ENCODE assay signal across 8 cellular contexts in genomic region chr13:23609414-23610186, GRCh38. TPM values are rescaled to one million over a fixed set of nuclear protein-coding genes. Genes with fewer than 3 reads are reported as not detected.
DNase-seq lines count a peak whose midpoint lies in the region; ATAC-seq, FAIRE-seq and TF ChIP-seq lines count a peak whose summit lies in the region.

No MANE protein-coding gene starts in this region.

- FAIRE-seq in H1 (lab: Jason Lieb, UNC), result peak; percentile 63

- H3K4me3 ChIP-seq in H1 (ENCODE audit: extremely low read depth in 1 of 4, insufficient read depth in 2 of 4, low read depth in 3 of 4, low read length in 4 of 4) (no peak overlapping the region), neural progenitor cell (no peak overlapping the region)

- H3K9ac ChIP-seq in H1 (replicated peaks in 1 of 4; ENCODE audit: extremely low read depth in 1 of 4, low read depth in 3 of 4, low read length in 3 of 4) (no peak overlapping the region), neural progenitor cell (no peak overlapping the region)

- H2BK20ac ChIP-seq in H1 (ENCODE audit: low read length), result no peak overlapping the region

- H3K4me1 ChIP-seq in H1 (replicated peaks in 1 of 4; ENCODE audit: control insufficient read depth in 3 of 4, insufficient read depth in 4 of 4, low read length in 3 of 4) (peaks cover 0 to 5% (median 2%) of the 10 kb centered on the region in 4 experiments; a peak in 3 of 7 replicates), neural progenitor cell (peaks cover 36% of the 10 kb centered on the region)

- TF ChIP-seq POLR2A in H1 (IDR thresholded peaks at IDR 0.05; ENCODE audit: control extremely low read depth in 1 of 2, low read depth in 2 of 2, low read length in 2 of 2), result no peak

- no peak overlapping the region for H3K27ac Mint-ChIP-seq in neural progenitor cell

- ATAC-seq in HG03460 (IDR thresholded peaks at IDR 0.05; ENCODE audit: unreplicated experiment) (peak; percentile 53), HG02885 (IDR thresholded peaks at IDR 0.05; ENCODE audit: poor library complexity, unreplicated experiment) (no peak)

- H2BK15ac ChIP-seq in H1 (ENCODE audit: low read length), result no peak overlapping the region

- no peak overlapping the region for H2BK5ac ChIP-seq in H1 (ENCODE audit: low read depth, low read length)

- H2BK12ac ChIP-seq in H1 (ENCODE audit: low read depth, low read length), result no peak overlapping the region

- H3K27ac ChIP-seq in H1 (ENCODE audit: low read depth, low read length) (no peak overlapping the region), neural progenitor cell (no peak overlapping the region)

- no peak overlapping the region for H4K91ac ChIP-seq in H1 (replicated peaks; ENCODE audit: insufficient read length, low read length)

- H3K36me3 Mint-ChIP-seq in neural progenitor cell, result peaks cover 6% of the 10 kb centered on the region

- H3K4ac ChIP-seq in H1 (replicated peaks; ENCODE audit: insufficient read length, low read depth, low read length), result no peak overlapping the region

- H4K5ac ChIP-seq in H1 (ENCODE audit: insufficient read length, low read depth, low read length), result no peak overlapping the region

- H3K9me3 Mint-ChIP-seq in neural progenitor cell, result no peaks in the 10 kb centered on the region

- H3K79me2 ChIP-seq in H1 (ENCODE audit: control insufficient read depth in 1 of 2, insufficient read depth in 2 of 2, low read length in 2 of 2) (no peaks in the 10 kb centered on the region), neural progenitor cell (ENCODE audit: low read depth) (no peaks in the 10 kb centered on the region)

- WGBS in H1 (ENCODE audit: extremely low coverage in 1 of 2, insufficient coverage in 1 of 2, insufficient read length in 1 of 2, insufficient replicate concordance in 2 of 2, low coverage in 1 of 2, low lambda C conversion rate in 2 of 2, missing lambda C conversion rate in 1 of 2), 2 experiments, result 74% methylated on average over 9 of the region's 9 CpGs; no CpG with 5 or more reads in 1 of the 2 experiments

- TF ChIP-seq CTCF in H1 (IDR thresholded peaks at IDR 0.05; ENCODE audit: control extremely low read depth in 1 of 3, insufficient read depth in 1 of 3, low read depth in 1 of 3, low read length in 3 of 3) (no peak), neural progenitor cell (IDR thresholded peaks at IDR 0.05) (no peak)

- no peak overlapping the region for H3K14ac ChIP-seq in H1 (ENCODE audit: insufficient read length)

- H3K79me1 ChIP-seq in H1 (ENCODE audit: low read depth, low read length), result no peaks in the 10 kb centered on the region

- H4K20me1 ChIP-seq in H1 (replicated peaks in 1 of 2; ENCODE audit: control insufficient read depth in 1 of 2, insufficient read depth in 2 of 2, low read length in 2 of 2) (no peaks in the 10 kb centered on the region), neural progenitor cell (ENCODE audit: low read depth) (no peaks in the 10 kb centered on the region)

- H2AK5ac ChIP-seq in H1 (ENCODE audit: low read depth, low read length), result no peak overlapping the region

- H3K4me3 Mint-ChIP-seq in neural progenitor cell, result no peak overlapping the region

- no peak overlapping the region for H4K8ac ChIP-seq in H1 (ENCODE audit: extremely low read depth, insufficient read depth, low read length)

- no peaks in the 10 kb centered on the region for H3K23me2 ChIP-seq in H1 (ENCODE audit: low read depth, low read length)

- no peak overlapping the region for H3K23ac ChIP-seq in H1 (ENCODE audit: insufficient read length)

- CTCF ChIA-PET in H1 (lab: Charles Lee; ENCODE audit: partially characterized antibody), result no interaction called here

- TF ChIP-seq RAD21 in H1 (IDR thresholded peaks at IDR 0.05 in 1 of 2, conservative IDR thresholded peaks at IDR 0.05 in 1 of 2; ENCODE audit: low read depth in 2 of 2, low read length in 2 of 2), result no peak

- no peak overlapping the region for H3K18ac ChIP-seq in H1 (ENCODE audit: extremely low read depth, low read length)

- H3K56ac ChIP-seq in H1 (replicated peaks; ENCODE audit: insufficient read length, low read depth, low read length), result peak overlapping the region; percentile 54

- H3K27me3 ChIP-seq in H1 (replicated peaks in 1 of 4; ENCODE audit: control insufficient read depth in 3 of 4, extremely low read depth in 1 of 4, insufficient read depth in 3 of 4, low read length in 3 of 4) (no peaks in the 10 kb centered on the region; a peak in 1 of 7 replicates), neural progenitor cell (no peaks in the 10 kb centered on the region)

- H3K27me3 Mint-ChIP-seq in neural progenitor cell (ENCODE audit: insufficient read depth, low read depth), result no peaks in the 10 kb centered on the region

- peaks cover 44% of the 10 kb centered on the region for H3K4me1 Mint-ChIP-seq in neural progenitor cell

- TF ChIP-seq EP300 in H1 (IDR thresholded peaks at IDR 0.05; ENCODE audit: borderline replicate concordance in 1 of 2, low read depth in 2 of 2, low read length in 2 of 2), result no peak

- POLR2A ChIA-PET in H1 (lab: Charles Lee; ENCODE audit: partially characterized antibody), result interaction anchor here (1.3 kb wide), 1 partner anchor 9 kb away, joined by 4 read pairs; no protein-coding TSS in a partner anchor

- H3K4me2 ChIP-seq in H1 (ENCODE audit: insufficient read depth in 1 of 2, low read depth in 2 of 2, low read length in 2 of 2) (no peak overlapping the region), neural progenitor cell (peak overlapping the region; percentile 27)

- no peak overlapping the region for H2BK120ac ChIP-seq in H1 (replicated peaks; ENCODE audit: low read depth, low read length)

- no peaks in the 10 kb centered on the region for H3K9me3 ChIP-seq in H1 (ENCODE audit: insufficient read depth in 2 of 2, low read depth in 1 of 2, low read length in 1 of 2)
- H3K9me3 ChIP-seq in neural progenitor cell (ENCODE audit: low read depth), result no peaks in the 10 kb centered on the region

- DNase-seq in DMS153 treated with DMSO at 0.1 percent for 48 hours (lab: John Stamatoyannopoulos, UW; ENCODE audit: unreplicated experiment) (peak; percentile 17), H1 (ENCODE audit: low read depth in 1 of 2, low spot score in 2 of 2) (no peak), neural progenitor cell (ENCODE audit: low spot score) (no peak), NCI-H2029 treated with DMSO at 0.1 percent for 48 hours (lab: John Stamatoyannopoulos, UW) (no peak), superior temporal gyrus (ENCODE audit: extremely low spot score) (no peak), NCI-H82 (lab: John Stamatoyannopoulos, UW) (no peak)

- H3F3A ChIP-seq in neural progenitor cell (ENCODE audit: low read depth), result peaks cover 13% of the 10 kb centered on the region

- H3K36me3 ChIP-seq in H1 (ENCODE audit: control insufficient read depth in 2 of 4, insufficient read depth in 4 of 4, low read length in 3 of 4), result no peaks in the 10 kb centered on the region
- no peaks in the 10 kb centered on the region for H3K36me3 ChIP-seq in neural progenitor cell

- H2AFZ ChIP-seq in H1 (ENCODE audit: low read length) (no peak overlapping the region), neural progenitor cell (replicated peaks) (no peak overlapping the region)

TF ChIP-seq in H1, 55 proteins besides CTCF, POLR2A, EP300 and RAD21:
- TF ChIP-seq TAF1 (IDR thresholded peaks at IDR 0.05; ENCODE audit: low read depth, low read length) (no peak), CBX5 (IDR thresholded peaks at IDR 0.05; ENCODE audit: low read depth, low read length) (no peak), YY1 (IDR thresholded peaks at IDR 0.05; ENCODE audit: low read depth, low read length) (no peak), SIX5 (IDR thresholded peaks at IDR 0.05; ENCODE audit: low read depth, low read length) (no peak), CHD2 (IDR thresholded peaks at IDR 0.05; ENCODE audit: low read length) (no peak), SAP30 (IDR thresholded peaks at IDR 0.05; ENCODE audit: insufficient read depth, insufficient replicate concordance, low read length) (no peak), BRCA1 (IDR thresholded peaks at IDR 0.05; ENCODE audit: low read depth, low read length) (no peak)

RNA-seq across cellular contexts. Expression of gene TNFRSF19, which starts 39.4 kb away (rescaled TPM):
- 0.50 and 0.57 TPM in 2 replicates for total RNA-seq in H1 (2021; fragmentation: NEBNext Ultra II Directional; extraction: Animal tissue kit (Norgen Biotek cat#: 25700))
- polyA plus RNA-seq in H1 (2011; rRNA removed), result 0.95 and 1.8 TPM in 2 replicates
- polyA plus RNA-seq in H1 (2011; cell fraction: cytosol; rRNA removed), result 1.5 TPM
- 1.4 TPM for polyA plus RNA-seq in H1 (2011; cell fraction: nucleus; rRNA removed)
- polyA plus RNA-seq in H1 (2012, experiment 1 of 2), result 1.1 to 1.4 TPM (median 1.2 TPM) in 4 replicates
- polyA plus RNA-seq in H1 (2012, experiment 2 of 2), result 0.22 TPM
- 0.20 TPM for polyA plus RNA-seq in H1 (2013, experiment 1 of 2)
- polyA plus RNA-seq in H1 (2013, experiment 2 of 2), result 0.15 TPM
- polyA minus RNA-seq in H1 (2011; rRNA and poly(A)+ RNA removed), result 2.2 and 3.3 TPM in 2 replicates
- 2.3 TPM for polyA minus RNA-seq in H1 (2011; cell fraction: cytosol; rRNA and poly(A)+ RNA removed)
- 1.1 TPM for polyA minus RNA-seq in H1 (2011; cell fraction: nucleus; rRNA and poly(A)+ RNA removed)
- 21.4 and 31.7 TPM in 2 replicates for total RNA-seq in neural progenitor cell (ENCODE audit: low replicate concordance)

Comparison
In these comparisons a context has a peak if more than half of its experiments do, and no peak if none do; other contexts are left out.
1. RNA of gene TNFRSF19, which starts 39.4 kb away (total RNA-seq): 21.4 to 31.7 TPM in neural progenitor cell; 0.50 to 0.57 TPM in H1; every median in the first group is over 10 times any median in the second.